In genomic region chr2:168798076-168798887, GRCh38 we compare ENCODE assay signal across 1 cellular context.
A peak's percentile ranks its signal among the peaks of the same experiment; 100 is the strongest.
TF ChIP-seq lines count a peak whose summit lies in the region.

No MANE protein-coding gene starts in this region.

TF ChIP-seq in K562, 482 proteins besides CTCF, POLR2A, EP300 and RAD21 (continued from another document and continues in another):
- TF ChIP-seq ZBTB34 (CRISPR knock-in tag; IDR thresholded peaks at IDR 0.05) (0 out of 2 replicates have a peak, but pooled peaks have one; percentile 20), KLF6 (CRISPR knock-in tag; IDR thresholded peaks at IDR 0.05; ENCODE audit: borderline replicate concordance) (peak; percentile 40; the same call in 1 of the 2 replicates), BCLAF1 (IDR thresholded peaks at IDR 0.05; ENCODE audit: borderline replicate concordance in 1 of 2, control insufficient read depth in 1 of 2, low read depth in 2 of 2, low read length in 1 of 2) (peak in 1 of 2 experiments; percentile 82; a peak in 2 of 4 replicates), ZNF282 (CRISPR knock-in tag; IDR thresholded peaks at IDR 0.05) (no peak), DMBX1 (CRISPR knock-in tag; IDR thresholded peaks at IDR 0.05; ENCODE audit: borderline replicate concordance) (peak; percentile 81), TOE1 (IDR thresholded peaks at IDR 0.05; ENCODE audit: borderline replicate concordance) (peak; percentile 88), TOE1 (CRISPR knock-in tag; IDR thresholded peaks at IDR 0.05; ENCODE audit: borderline replicate concordance, low read depth) (no peak), ZNF239 (CRISPR knock-in tag; IDR thresholded peaks at IDR 0.05) (peak; percentile 27; the same call in 1 of the 2 replicates), GABPA (tag; conservative IDR thresholded peaks at IDR 0.05; ENCODE audit: low read depth) (peak; percentile 66), NFIC (IDR thresholded peaks at IDR 0.05) (peak; percentile 97), SOX6 (IDR thresholded peaks at IDR 0.05) (peak; percentile 83), PKNOX1 (IDR thresholded peaks at IDR 0.05) (peak; percentile 66), ILF3 (IDR thresholded peaks at IDR 0.05; ENCODE audit: borderline replicate concordance) (no peak), ESRRA (IDR thresholded peaks at IDR 0.05; ENCODE audit: borderline replicate concordance, low read depth) (no peak; the same call in 1 of the 2 replicates), MAX (CRISPR knock-in tag; IDR thresholded peaks at IDR 0.05) (peak; percentile 82), ATF7 (IDR thresholded peaks at IDR 0.05) (peak; percentile 68), RAD51 (IDR thresholded peaks at IDR 0.05; ENCODE audit: borderline replicate concordance, low read depth) (peak; percentile 9; the same call in 1 of the 2 replicates), POLR2B (IDR thresholded peaks at IDR 0.05; ENCODE audit: low read depth, partially characterized antibody) (peak; percentile 19), UBTF (IDR thresholded peaks at IDR 0.05; ENCODE audit: borderline replicate concordance in 1 of 2, low read depth in 2 of 2, low read length in 2 of 2) (peak in 1 of 2 experiments; percentile 65; a peak in 1 of 4 replicates), CREM (IDR thresholded peaks at IDR 0.05; ENCODE audit: low read depth) (peak; percentile 38; the same call in 1 of the 2 replicates), RBM15 (IDR thresholded peaks at IDR 0.05; ENCODE audit: insufficient read depth, low read length) (no peak), CUX1 (CRISPR knock-in tag; IDR thresholded peaks at IDR 0.05) (peak; percentile 92; the same call in 1 of the 2 replicates), TCF3 (CRISPR knock-in tag; IDR thresholded peaks at IDR 0.05) (peak; percentile 15; the same call in 1 of the 2 replicates), USF2 (CRISPR knock-in tag; IDR thresholded peaks at IDR 0.05) (no peak), HCFC1 (IDR thresholded peaks at IDR 0.05; ENCODE audit: low read depth, low read length) (peak; percentile 36; the same call in 1 of the 2 replicates), HMBOX1 (IDR thresholded peaks at IDR 0.05) (peak; percentile 52; the same call in 1 of the 2 replicates), ZC3H4 (CRISPR knock-in tag; IDR thresholded peaks at IDR 0.05; ENCODE audit: borderline replicate concordance) (no peak), AFF1 (IDR thresholded peaks at IDR 0.05; ENCODE audit: low read depth in 1 of 2, partially characterized antibody in 2 of 2) (no peak), MNT (conservative IDR thresholded peaks at IDR 0.05) (peak; percentile 68 to 81), ZNF79 (CRISPR knock-in tag; IDR thresholded peaks at IDR 0.05; ENCODE audit: low read depth) (no peak), PML (IDR thresholded peaks at IDR 0.05; ENCODE audit: low read length) (peak; percentile 46; the same call in 1 of the 2 replicates)
